ENCODE assay signal across 8 cellular contexts in genomic region chr19:20776083-20777076, GRCh38. TPM values are rescaled to one million over a fixed set of nuclear protein-coding genes. Genes with fewer than 3 reads are reported as not detected.
A peak's percentile ranks its signal among the peaks of the same experiment; 100 is the strongest.
DNase-seq lines count a peak whose midpoint lies in the region; ATAC-seq and TF ChIP-seq lines count a peak whose summit lies in the region.

TSS of gene ZNF66 (plus strand) at chr19:20776304. CDS start at chr19:20776448, 144 bp downstream.

- no peaks in the 10 kb centered on the region for H3K36me3 ChIP-seq in hepatocyte (replicated peaks; ENCODE audit: insufficient read depth, low read depth)

- H3K4me1 ChIP-seq in hepatocyte (ENCODE audit: insufficient read depth), result no peaks in the 10 kb centered on the region

- H3K79me2 ChIP-seq in hepatocyte, result peaks cover 29% of the 10 kb centered on the region

- no peaks in the 10 kb centered on the region for H3K9me3 ChIP-seq in hepatocyte (ENCODE audit: low read depth)

- in situ Hi-C loops in astrocyte of the cerebellum (cut with HindIII; ENCODE audit: low sequenced_read_pairs), result no loop called here

- H3K9me2 ChIP-seq in hepatocyte (replicated peaks; ENCODE audit: insufficient read depth), result no peaks in the 10 kb centered on the region

- peak within 1 kb of the TSS; percentile 61 for H3K27ac ChIP-seq in hepatocyte

- H4K20me1 ChIP-seq in hepatocyte (ENCODE audit: insufficient read depth, poor library complexity, severe bottlenecking), result no peaks in the 10 kb centered on the region

- intact Hi-C loops in T-helper 2 cell treated with Interferon-gamma antibody and Interleukin-4, amounts not matched to agents 100 ng/mL and 5 ng/mL, for 36 hours (cut with micrococcal nuclease), result loop anchor here (1.0 to 10.0 kb wide), 7 partner anchors 147 to 1061 kb away; partner anchors contain the start of genes ZNF429, ZNF43, ZNF430 and ZNF493

- H2AFZ ChIP-seq in hepatocyte, result peak within 1 kb of the TSS; percentile 55

- H3K27me3 ChIP-seq in hepatocyte, result no peaks in the 10 kb centered on the region

- peak; percentile 98 for ATAC-seq in HG02610 (IDR thresholded peaks at IDR 0.05; ENCODE audit: unreplicated experiment)

- H3K4me3 ChIP-seq in astrocyte of the cerebellum (ENCODE audit: low read depth, low read length) (peak within 1 kb of the TSS; percentile 66), hepatocyte (peak within 1 kb of the TSS; percentile 42)

- peak; percentile 85 for DNase-seq in GM10266 (ENCODE audit: extremely low spot score)
- DNase-seq in NCI-H1417 (lab: John Stamatoyannopoulos, UW), result peak; percentile 94 to 99 (median 96)
- DNase-seq in astrocyte of the cerebellum (ENCODE audit: low read depth), result peak; percentile 93
- peak; percentile 98 for DNase-seq in hepatocyte (ENCODE audit: low spot score)
- DNase-seq in renal cortical epithelial cell (ENCODE audit: low read depth), result peak; percentile 93
- DNase-seq in NOMO-1 treated with DMSO at 0.1 percent for 48 hours (lab: John Stamatoyannopoulos, UW; ENCODE audit: unreplicated experiment), result no peak

- 2% methylated on average over 42 of the region's 42 CpGs for WGBS in hepatocyte (ENCODE audit: low lambda C conversion rate, missing lambda C conversion rate)

- peak within 1 kb of the TSS; percentile 80 for H3K4me2 ChIP-seq in hepatocyte

- no peak for TF ChIP-seq CTCF in GM10266 (IDR thresholded peaks at IDR 0.05; ENCODE audit: control insufficient read depth, insufficient read depth, low read depth, missing control alignments)
- no peak for TF ChIP-seq CTCF in astrocyte of the cerebellum (IDR thresholded peaks at IDR 0.05; ENCODE audit: low read depth, low read length, missing control alignments)
- no peak for TF ChIP-seq CTCF in hepatocyte (IDR thresholded peaks at IDR 0.05; ENCODE audit: poor library complexity)

RNA-seq across cellular contexts. Expression of gene ZNF66, which starts in this region (rescaled TPM):
- total RNA-seq in T-helper 2 cell treated with Interferon-gamma antibody and Interleukin-4, amounts not matched to agents 100 ng/mL and 5 ng/mL, for 36 hours, result 12.1 and 14.0 TPM in 2 replicates
- total RNA-seq in hepatocyte (4.9 and 12.5 TPM in 2 replicates), renal cortical epithelial cell (2.8 and 5.2 TPM in 2 replicates)
- polyA plus RNA-seq in hepatocyte, result 4.6 and 5.5 TPM in 2 replicates
